Comparison of ENCODE assay signal across 1 cellular context in the genomic region with DNA sequence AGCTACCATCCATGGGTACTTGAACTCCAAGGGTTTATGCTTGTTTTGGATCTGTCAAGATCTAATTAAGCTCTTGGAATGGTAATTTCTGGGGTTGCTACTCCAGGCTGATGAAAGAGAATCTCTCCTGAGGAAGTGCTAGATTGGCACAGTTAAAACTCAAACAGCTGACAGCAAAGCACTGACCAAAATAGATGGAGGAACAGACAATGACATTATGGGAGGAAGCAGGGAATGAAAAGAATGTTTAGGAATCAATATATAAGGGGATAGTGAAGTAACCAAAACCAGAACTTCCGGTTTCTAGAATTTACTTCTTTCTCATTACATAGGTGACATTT.
TF ChIP-seq lines count a peak whose summit lies in the region.

No MANE protein-coding gene starts in this region.

TF ChIP-seq in H1, 55 proteins besides CTCF, POLR2A, EP300 and RAD21:
- TF ChIP-seq TAF1 (IDR thresholded peaks at IDR 0.05; ENCODE audit: low read depth, low read length), result no peak
- TF ChIP-seq CHD1 (IDR thresholded peaks at IDR 0.05; ENCODE audit: low read depth, low read length), result no peak
- TF ChIP-seq CREB1 (IDR thresholded peaks at IDR 0.05), result no peak
- no peak for TF ChIP-seq ZNF274 (IDR thresholded peaks at IDR 0.05; ENCODE audit: borderline replicate concordance, extremely low read depth, low read length)
- TF ChIP-seq RFX5 (IDR thresholded peaks at IDR 0.05; ENCODE audit: borderline replicate concordance, low read depth, low read length), result no peak
- TF ChIP-seq TEAD4 (IDR thresholded peaks at IDR 0.05; ENCODE audit: low read depth, low read length), result no peak
- TF ChIP-seq CBX8 (IDR thresholded peaks at IDR 0.05; ENCODE audit: borderline replicate concordance, low read depth, low read length), result no peak
- no peak for TF ChIP-seq TAF7 (optimal IDR thresholded peaks at IDR 0.05; ENCODE audit: borderline replicate concordance, low read depth, low read length)
- TF ChIP-seq SRF (IDR thresholded peaks at IDR 0.05; ENCODE audit: low read depth, low read length), result no peak
- TF ChIP-seq CTBP2 (IDR thresholded peaks at IDR 0.05; ENCODE audit: borderline replicate concordance, insufficient read depth, insufficient read length, low read length), result no peak
- TF ChIP-seq CHD2 (IDR thresholded peaks at IDR 0.05; ENCODE audit: low read length), result no peak
- TF ChIP-seq BRCA1 (IDR thresholded peaks at IDR 0.05; ENCODE audit: low read depth, low read length), result no peak
- no peak for TF ChIP-seq JUND (IDR thresholded peaks at IDR 0.05; ENCODE audit: low read length)
- no peak for TF ChIP-seq ATF3 (IDR thresholded peaks at IDR 0.05; ENCODE audit: insufficient read depth, low read depth, low read length)
- TF ChIP-seq, protein P1, sequence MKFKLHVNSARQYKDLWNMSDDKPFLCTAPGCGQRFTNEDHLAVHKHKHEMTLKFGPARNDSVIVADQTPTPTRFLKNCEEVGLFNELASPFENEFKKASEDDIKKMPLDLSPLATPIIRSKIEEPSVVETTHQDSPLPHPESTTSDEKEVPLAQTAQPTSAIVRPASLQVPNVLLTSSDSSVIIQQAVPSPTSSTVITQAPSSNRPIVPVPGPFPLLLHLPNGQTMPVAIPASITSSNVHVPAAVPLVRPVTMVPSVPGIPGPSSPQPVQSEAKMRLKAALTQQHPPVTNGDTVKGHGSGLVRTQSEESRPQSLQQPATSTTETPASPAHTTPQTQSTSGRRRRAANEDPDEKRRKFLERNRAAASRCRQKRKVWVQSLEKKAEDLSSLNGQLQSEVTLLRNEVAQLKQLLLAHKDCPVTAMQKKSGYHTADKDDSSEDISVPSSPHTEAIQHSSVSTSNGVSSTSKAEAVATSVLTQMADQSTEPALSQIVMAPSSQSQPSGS (IDR thresholded peaks at IDR 0.05; ENCODE audit: low read length), result no peak
TF ChIP-seq in H1: peak in this region for 0.
